21 cellular contexts compared by ENCODE assay signal in genomic region chr2:104793971-104794370, GRCh38. TPM values are rescaled to one million over a fixed set of nuclear protein-coding genes. Genes with fewer than 3 reads are reported as not detected.
"Had no signal": no experiment of that assay in that cellular context is flagged by ENCODE, and none has a peak within 500 bp of the region (broad histone marks: within the 10 kb centered on the region; RNA-seq: fewer than 3 reads in every experiment).

No MANE protein-coding gene starts in this region.

- H3K27ac Mint-ChIP-seq: activated CD4-positive, alpha-beta memory T cell treated with anti-CD3 and anti-CD28 coated beads for 36 hours; activated naive CD8-positive, alpha-beta T cell treated with anti-CD3 and anti-CD28 coated beads for 36 hours; activated T-cell treated with anti-CD3 and anti-CD28 coated beads, Interleukin-2, amount 50 U/mL, for 72 hours; dendritic cell treated with granulocyte-macrophage colony-stimulating factor and Interleukin-4, amounts not matched to agents 40 ng/mL and 50 ng/mL, for 4 days; effector memory CD8-positive, alpha-beta T cell; naive B cell; progenitor cell of endocrine pancreas; stimulated activated memory B cell treated with anti-CD40 and anti-IgM and Interleukin-4, amounts not matched to agents 10 μg/mL and 1 μg/mL and 100 μg/mL, for 72 hours had no signal

- H3K27ac ChIP-seq: ascending aorta, epithelial cell of prostate, tibial artery had no signal

- H3K36me3 ChIP-seq: ascending aorta, tibial artery had no signal

- H3K9me3 Mint-ChIP-seq: activated CD4-positive, alpha-beta memory T cell treated with anti-CD3 and anti-CD28 coated beads for 36 hours; activated naive CD8-positive, alpha-beta T cell treated with anti-CD3 and anti-CD28 coated beads for 36 hours; activated T-cell treated with anti-CD3 and anti-CD28 coated beads, Interleukin-2, amount 50 U/mL, for 72 hours; central memory CD8-positive, alpha-beta T cell; dendritic cell treated with granulocyte-macrophage colony-stimulating factor and Interleukin-4, amounts not matched to agents 40 ng/mL and 50 ng/mL, for 4 days; stimulated activated memory B cell treated with anti-CD40 and anti-IgM and Interleukin-4, amounts not matched to agents 10 μg/mL and 1 μg/mL and 100 μg/mL, for 72 hours had no signal

- H3K36me3 Mint-ChIP-seq: activated CD4-positive, alpha-beta memory T cell treated with anti-CD3 and anti-CD28 coated beads for 36 hours; activated naive CD8-positive, alpha-beta T cell treated with anti-CD3 and anti-CD28 coated beads for 36 hours; naive B cell; stimulated activated memory B cell treated with anti-CD40 and anti-IgM and Interleukin-4, amounts not matched to agents 10 μg/mL and 1 μg/mL and 100 μg/mL, for 72 hours had no signal

- H3K4me3 ChIP-seq: ascending aorta, lung, tibial artery had no signal

- DNase-seq: activated CD4-positive, alpha-beta memory T cell treated with anti-CD3 and anti-CD28 coated beads for 36 hours; activated CD4-positive, alpha-beta T cell treated with anti-CD3 and anti-CD28 coated beads for 1 hour; activated CD8-positive, alpha-beta memory T cell treated with anti-CD3 and anti-CD28 coated beads, Interleukin-2, amount 50 U/mL, for 4 hours; activated gamma-delta T cell treated with Interleukin-2 at 50 U/mL for 16 hours; activated naive CD8-positive, alpha-beta T cell treated with anti-CD3 and anti-CD28 coated beads for 36 hours; activated T-cell treated with anti-CD3 and anti-CD28 coated beads, Interleukin-2, amount 50 U/mL, for 72 hours; effector memory CD8-positive, alpha-beta T cell; hypothalamus; left cardiac atrium; naive B cell; right cardiac atrium; stimulated activated CD4-positive, alpha-beta T cell treated with anti-CD3 and anti-CD28 coated beads, Interleukin-1b, Interleukin-23, amount 100 ng/mL, for 48 hours; T-helper 9 cell; tibial artery had no signal

- ATAC-seq: activated T-cell treated with anti-CD3 and anti-CD28 coated beads, Interleukin-2, amount 50 U/mL, for 72 hours; effector memory CD8-positive, alpha-beta T cell; left cardiac atrium; right cardiac atrium; stimulated activated memory B cell treated with anti-CD40 and anti-IgM and Interleukin-4, amounts not matched to agents 10 μg/mL and 1 μg/mL and 100 μg/mL, for 72 hours had no signal

- H3K27me3 ChIP-seq: ascending aorta had no signal

- H3K4me1 Mint-ChIP-seq: activated naive CD8-positive, alpha-beta T cell treated with anti-CD3 and anti-CD28 coated beads for 36 hours; central memory CD8-positive, alpha-beta T cell; naive B cell; stimulated activated memory B cell treated with anti-CD40 and anti-IgM and Interleukin-4, amounts not matched to agents 10 μg/mL and 1 μg/mL and 100 μg/mL, for 72 hours had no signal

- H3K4me3 Mint-ChIP-seq: activated CD4-positive, alpha-beta memory T cell treated with anti-CD3 and anti-CD28 coated beads for 36 hours; activated naive CD8-positive, alpha-beta T cell treated with anti-CD3 and anti-CD28 coated beads for 36 hours; activated T-cell treated with anti-CD3 and anti-CD28 coated beads, Interleukin-2, amount 50 U/mL, for 72 hours; central memory CD8-positive, alpha-beta T cell; dendritic cell treated with granulocyte-macrophage colony-stimulating factor and Interleukin-4, amounts not matched to agents 40 ng/mL and 50 ng/mL, for 4 days; effector memory CD8-positive, alpha-beta T cell; naive B cell; stimulated activated memory B cell treated with anti-CD40 and anti-IgM and Interleukin-4, amounts not matched to agents 10 μg/mL and 1 μg/mL and 100 μg/mL, for 72 hours had no signal

- H3K9me3 ChIP-seq: ascending aorta, tibial artery had no signal

- H3K27me3 Mint-ChIP-seq: central memory CD8-positive, alpha-beta T cell had no signal

RNA-seq across cellular contexts. Expression of gene POU3F3, which starts 59.9 kb away (rescaled TPM):
- total RNA-seq: activated CD4-positive, alpha-beta memory T cell treated with anti-CD3 and anti-CD28 coated beads for 36 hours; activated naive CD8-positive, alpha-beta T cell treated with anti-CD3 and anti-CD28 coated beads for 36 hours; activated T-cell treated with anti-CD3 and anti-CD28 coated beads, Interleukin-2, amount 50 U/mL, for 72 hours; progenitor cell of endocrine pancreas had no signal
